ENCODE assay signal across 25 cellular contexts in genomic region chr13:41858783-41859182, GRCh38.
"Had no signal": no experiment of that assay in that cellular context is flagged by ENCODE, and none has a peak within 500 bp of the region (broad histone marks: within the 10 kb centered on the region; RNA-seq: fewer than 3 reads in every experiment).

No MANE protein-coding gene starts in this region.

- H3K9me3 Mint-ChIP-seq: activated CD4-positive, alpha-beta memory T cell treated with anti-CD3 and anti-CD28 coated beads for 36 hours; activated T-cell treated with anti-CD3 and anti-CD28 coated beads, Interleukin-2, amount 50 U/mL, for 24 hours; activated T-helper 17 cell treated with anti-CD3 and anti-CD28 coated beads, Interleukin-2, amount 50 U/mL, for 72 hours; natural killer cell treated with Interleukin-12 subunit alpha and Interleukin-12 subunit beta and Interleukin-15 and Interleukin-18, amount 100 ng/mL, for 72 hours had no signal

- H3K27me3 ChIP-seq: breast epithelium, foreskin keratinocyte, heart left ventricle, left lung, spleen had no signal

- H3K27ac ChIP-seq: breast epithelium, epithelial cell of prostate, foreskin keratinocyte, left lung, lower lobe of right lung, spleen, thoracic aorta had no signal

- H3K27me3 Mint-ChIP-seq: activated CD4-positive, alpha-beta memory T cell treated with anti-CD3 and anti-CD28 coated beads for 36 hours; activated T-cell treated with anti-CD3 and anti-CD28 coated beads, Interleukin-2, amount 50 U/mL, for 24 hours; activated T-helper 17 cell treated with anti-CD3 and anti-CD28 coated beads, Interleukin-2, amount 50 U/mL, for 72 hours; natural killer cell treated with Interleukin-12 subunit alpha and Interleukin-12 subunit beta and Interleukin-15 and Interleukin-18, amount 100 ng/mL, for 72 hours had no signal

- DNase-seq: activated CD4-positive, alpha-beta memory T cell treated with anti-CD3 and anti-CD28 coated beads for 36 hours; activated CD4-positive, alpha-beta T cell treated with anti-CD3 and anti-CD28 coated beads for 48 hours; activated CD8-positive, alpha-beta memory T cell treated with anti-CD3 and anti-CD28 coated beads, Interleukin-2, amount 50 U/mL, for 4 hours; activated gamma-delta T cell treated with Interleukin-2 at 50 U/mL for 16 hours; activated naive CD4-positive, alpha-beta T cell treated with anti-CD3 and anti-CD28 coated beads, Interleukin-2, amount 50 U/mL, for 16 hours; activated T-cell treated with anti-CD3 and anti-CD28 coated beads, Interleukin-2, amount 50 U/mL, for 24 hours; central memory CD4-positive, alpha-beta T cell; dermis blood vessel endothelial cell; effector CD4-positive, alpha-beta T cell; foreskin keratinocyte; heart left ventricle; left lung; lower lobe of right lung; mesendoderm; mucosa of descending colon; right cardiac atrium; spleen; stimulated activated naive CD4-positive, alpha-beta T cell treated with Interleukin-2 at 50 U/mL for 16 hours; T-helper 1 cell; trophoblast cell had no signal

- H3K9me3 ChIP-seq: breast epithelium, heart left ventricle, left lung, lower lobe of right lung, mucosa of descending colon, spleen, thoracic aorta had no signal

- H3K36me3 ChIP-seq: breast epithelium, left lung, lower lobe of right lung, thoracic aorta had no signal

- H3K27ac Mint-ChIP-seq: activated CD4-positive, alpha-beta memory T cell treated with anti-CD3 and anti-CD28 coated beads for 36 hours; activated T-cell treated with anti-CD3 and anti-CD28 coated beads, Interleukin-2, amount 50 U/mL, for 24 hours; activated T-helper 17 cell treated with anti-CD3 and anti-CD28 coated beads, Interleukin-2, amount 50 U/mL, for 72 hours; natural killer cell treated with Interleukin-12 subunit alpha and Interleukin-12 subunit beta and Interleukin-15 and Interleukin-18, amount 100 ng/mL, for 72 hours had no signal

- ATAC-seq: activated T-helper 17 cell treated with anti-CD3 and anti-CD28 coated beads, Interleukin-2, amount 50 U/mL, for 72 hours; foreskin keratinocyte; heart left ventricle; left lung; lower lobe of right lung; mucosa of descending colon; natural killer cell treated with Interleukin-12 subunit alpha and Interleukin-12 subunit beta and Interleukin-15 and Interleukin-18, amount 100 ng/mL, for 72 hours; right cardiac atrium had no signal

- H3K4me1 ChIP-seq: breast epithelium, foreskin keratinocyte, heart left ventricle, lower lobe of right lung had no signal

- H3K4me3 Mint-ChIP-seq: activated CD4-positive, alpha-beta memory T cell treated with anti-CD3 and anti-CD28 coated beads for 36 hours; activated T-cell treated with anti-CD3 and anti-CD28 coated beads, Interleukin-2, amount 50 U/mL, for 24 hours; activated T-helper 17 cell treated with anti-CD3 and anti-CD28 coated beads, Interleukin-2, amount 50 U/mL, for 72 hours; natural killer cell treated with Interleukin-12 subunit alpha and Interleukin-12 subunit beta and Interleukin-15 and Interleukin-18, amount 100 ng/mL, for 72 hours had no signal

- H3K4me3 ChIP-seq: breast epithelium, heart left ventricle, left lung, lower lobe of right lung, mucosa of descending colon, spleen, thoracic aorta had no signal
